16 cellular contexts compared by ENCODE assay signal in the genomic region with DNA sequence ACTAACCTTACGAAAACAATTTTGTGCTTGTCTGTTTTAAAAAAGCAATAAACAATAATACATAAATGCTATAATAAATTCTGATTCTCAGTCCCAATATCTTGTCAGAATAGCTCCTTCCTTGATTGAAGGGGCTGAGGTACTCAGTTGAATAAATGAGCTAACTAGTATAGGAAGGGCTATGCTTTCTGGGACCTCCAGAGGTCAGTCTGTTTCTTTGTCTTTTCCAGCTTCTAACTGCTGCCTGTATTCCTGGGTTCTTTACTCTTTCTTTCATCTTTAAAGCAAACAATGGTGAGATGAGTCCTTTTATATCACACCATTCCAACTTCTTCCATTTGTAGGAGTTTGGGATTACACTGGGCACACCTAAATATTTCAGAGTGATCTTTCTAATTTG.
A peak's percentile ranks its signal among the peaks of the same experiment; 100 is the strongest.
DNase-seq lines count a peak whose midpoint lies in the region; ATAC-seq, FAIRE-seq and TF ChIP-seq lines count a peak whose summit lies in the region.
"Had no signal": no experiment of that assay in that cellular context is flagged by ENCODE, and none has a peak within 500 bp of the region (broad histone marks: within the 10 kb centered on the region; RNA-seq: fewer than 3 reads in every experiment).

No MANE protein-coding gene starts in this region.

- H3K79me2 ChIP-seq in HCT116 (ENCODE audit: insufficient read depth, low read length) (no peaks in the 10 kb centered on the region), OCI-LY7 (ENCODE audit: insufficient read depth, low read depth, low read length) (no peaks in the 10 kb centered on the region)

- RAD21 ChIA-PET in HCT116 (lab: Charles Lee; ENCODE audit: low non-redundant PET in 1 of 2, low total read pairs in 2 of 2, uncharacterized antibody in 2 of 2, unreplicated experiment in 2 of 2) = interaction anchor here in 1 of 2 experiments (0.5 kb wide), 1 partner anchor 697 kb away, joined by 3 read pairs; no protein-coding TSS in a partner anchor

- peak; percentile 28; the same call in 1 of the 2 replicates for TF ChIP-seq RAD21 in HCT116 (IDR thresholded peaks at IDR 0.05; ENCODE audit: low read depth)

- H3K9me2 ChIP-seq in HCT116 (ENCODE audit: insufficient read depth) (no peaks in the 10 kb centered on the region), OCI-LY7 (ENCODE audit: insufficient read depth, low read length) (no peaks in the 10 kb centered on the region)

- FAIRE-seq in H54 (lab: Jason Lieb, UNC) = no peak

- no peaks in the 10 kb centered on the region for H3K36me3 ChIP-seq in HCT116 (ENCODE audit: control insufficient read depth in 1 of 2, insufficient read depth in 2 of 2, low read length in 2 of 2)
- no peaks in the 10 kb centered on the region for H3K36me3 ChIP-seq in OCI-LY7 (ENCODE audit: insufficient read depth, low read length)
- no peaks in the 10 kb centered on the region for H3K36me3 ChIP-seq in CD4-positive, alpha-beta memory T cell (ENCODE audit: insufficient read depth, low read length)
- H3K36me3 ChIP-seq: left ventricle myocardium inferior, suprapubic skin had no signal

- TF ChIP-seq POLR2A in HCT116 (IDR thresholded peaks at IDR 0.05; ENCODE audit: borderline replicate concordance, extremely low read depth, insufficient read depth, insufficient read length) (no peak), H54 (IDR thresholded peaks at IDR 0.05; ENCODE audit: low read depth, low read length) (no peak)

- intact Hi-C loops in HCT116 (cut with micrococcal nuclease) (no loop called here), OCI-LY7 (cut with micrococcal nuclease; ENCODE audit: unreplicated experiment) (no loop called here)
- intact Hi-C loops in CD4-positive, alpha-beta memory T cell (cut with micrococcal nuclease) = no loop called here

- no peak overlapping the region for H3K27ac Mint-ChIP-seq in CD4-positive, alpha-beta memory T cell
- H3K27ac Mint-ChIP-seq: CD14-positive monocyte, nephron had no signal

- H3K27ac ChIP-seq in HCT116 (ENCODE audit: low read depth, low read length) (no peak overlapping the region), OCI-LY7 (ENCODE audit: low read depth, low read length, poor library complexity, severe bottlenecking) (no peak overlapping the region)
- no peak overlapping the region for H3K27ac ChIP-seq in CD4-positive, alpha-beta memory T cell (ENCODE audit: low read depth, low read length)
- H3K27ac ChIP-seq: dorsolateral prefrontal cortex, left ventricle myocardium inferior, skin epidermis, suprapubic skin had no signal

- no peak overlapping the region for H3K4me3 Mint-ChIP-seq in CD4-positive, alpha-beta memory T cell
- H3K4me3 Mint-ChIP-seq: CD14-positive monocyte, nephron had no signal

- CTCF ChIA-PET in HCT116 (lab: Charles Lee) (interaction anchor here (0.9 to 1.0 kb wide), 2 partner anchors 116 to 714 kb away, joined by 3 to 10 read pairs; no protein-coding TSS in a partner anchor), OCI-LY7 (lab: Charles Lee; ENCODE audit: unreplicated experiment) (no interaction called here)
- CTCF ChIA-PET in CD4-positive, alpha-beta memory T cell (lab: Charles Lee; ENCODE audit: partially characterized antibody) = no interaction called here

- POLR2A ChIA-PET in HCT116 (lab: Charles Lee) = no interaction called here
- POLR2A ChIA-PET in OCI-LY7 (lab: Charles Lee) = no interaction called here
- POLR2A ChIA-PET in CD4-positive, alpha-beta memory T cell (lab: Charles Lee; ENCODE audit: partially characterized antibody) = no interaction called here

- no peaks in the 10 kb centered on the region for H3K4me1 ChIP-seq in HCT116 (ENCODE audit: control insufficient read depth in 1 of 2, insufficient read depth in 2 of 2, low read length in 2 of 2)
- H3K4me1 ChIP-seq in OCI-LY7 (ENCODE audit: insufficient read depth, low read length, poor library complexity, severe bottlenecking) = no peaks in the 10 kb centered on the region
- H3K4me1 ChIP-seq in CD4-positive, alpha-beta memory T cell (ENCODE audit: insufficient read depth, low read length) = no peaks in the 10 kb centered on the region
- H3K4me1 ChIP-seq: left ventricle myocardium inferior, suprapubic skin had no signal

- H3K27me3 Mint-ChIP-seq in CD4-positive, alpha-beta memory T cell = no peaks in the 10 kb centered on the region

- H3K9me3 ChIP-seq in HCT116 (ENCODE audit: control insufficient read depth in 1 of 2, insufficient read depth in 1 of 2, low read depth in 1 of 2, low read length in 2 of 2) (no peaks in the 10 kb centered on the region), OCI-LY7 (ENCODE audit: low read length) (no peaks in the 10 kb centered on the region)
- H3K9me3 ChIP-seq in CD4-positive, alpha-beta memory T cell (ENCODE audit: control insufficient read depth in 1 of 2, low read length in 2 of 2) = no peaks in the 10 kb centered on the region
- H3K9me3 ChIP-seq: left ventricle myocardium inferior had no signal

- H2AFZ ChIP-seq in HCT116 (ENCODE audit: low read depth, low read length, poor library complexity, severe bottlenecking) (no peak overlapping the region), OCI-LY7 (ENCODE audit: low read length) (no peak overlapping the region)

- peak; percentile 38 for DNase-seq in COR-L47 (lab: John Stamatoyannopoulos, UW)
- no peak for DNase-seq in HCT116 (ENCODE audit: low read depth, low spot score)
- no peak for DNase-seq in OCI-LY7 (ENCODE audit: low spot score)
- peak; percentile 16 for DNase-seq in epithelial cell of esophagus (ENCODE audit: low read depth)
- no peak for DNase-seq in CD4-positive, alpha-beta memory T cell
- DNase-seq in H54 (ENCODE audit: insufficient read length, low spot score) = no peak
- no peak for DNase-seq in activated gamma-delta T cell (lab: John Stamatoyannopoulos, UW)
- no peak for DNase-seq in NCI-H2227 treated with DMSO at 0.1 percent for 48 hours (lab: John Stamatoyannopoulos, UW)
- DNase-seq: amygdala, dorsolateral prefrontal cortex, left ventricle myocardium inferior, NCI-H2081 had no signal

- BruUV-seq in HCT116 (replicated peaks; lab: Mats Ljungman, UMichigan) (no TSS peak), OCI-LY7 (replicated peaks; lab: Mats Ljungman, UMichigan) (no TSS peak)

- no peaks in the 10 kb centered on the region for H3K36me3 Mint-ChIP-seq in CD4-positive, alpha-beta memory T cell
- H3K36me3 Mint-ChIP-seq: CD14-positive monocyte had no signal

- H3K9ac ChIP-seq in HCT116 (ENCODE audit: low read length) = no peak overlapping the region

- no peaks in the 10 kb centered on the region for H3K4me1 Mint-ChIP-seq in CD4-positive, alpha-beta memory T cell
- H3K4me1 Mint-ChIP-seq: CD14-positive monocyte, nephron had no signal

- peak in 1 of 3 experiments; percentile 33; a peak in 1 of 6 replicates for TF ChIP-seq CTCF in HCT116 (IDR thresholded peaks at IDR 0.05 in 2 of 3, conservative IDR thresholded peaks at IDR 0.05 in 1 of 3; ENCODE audit: borderline replicate concordance in 1 of 3, insufficient read depth in 1 of 3, low read depth in 2 of 3, low read length in 2 of 3)
- 0 out of 2 replicates have a peak, but pooled peaks have one; percentile 23 for TF ChIP-seq CTCF in OCI-LY7 (conservative IDR thresholded peaks at IDR 0.05; ENCODE audit: low read length)
- TF ChIP-seq CTCF in epithelial cell of esophagus (IDR thresholded peaks at IDR 0.05; ENCODE audit: insufficient read depth, low read depth, low read length, missing control alignments) = no peak

- H3K4me2 ChIP-seq in HCT116 (ENCODE audit: low read length) (no peak overlapping the region), OCI-LY7 (ENCODE audit: low read length) (no peak overlapping the region)

- H3K4me3 ChIP-seq in HCT116 (replicated peaks in 1 of 2; ENCODE audit: low read depth in 1 of 2, low read length in 2 of 2) (no peak overlapping the region), OCI-LY7 (ENCODE audit: low read depth, low read length, poor library complexity, severe bottlenecking) (no peak overlapping the region), epithelial cell of esophagus (ENCODE audit: low read length) (no peak overlapping the region)
- H3K4me3 ChIP-seq in CD4-positive, alpha-beta memory T cell (ENCODE audit: low read length in 2 of 2) = no peak overlapping the region
- H3K4me3 ChIP-seq: dorsolateral prefrontal cortex, left ventricle myocardium inferior, skin epidermis, suprapubic skin had no signal

- peak; percentile 60; the same call in 1 of the 2 replicates for ATAC-seq in HCT116

- peaks cover 0 to 5% (median 1%) of the 10 kb centered on the region in 8 donors for H3K9me3 Mint-ChIP-seq in CD4-positive, alpha-beta memory T cell
- H3K9me3 Mint-ChIP-seq: nephron had no signal

- H4K20me1 ChIP-seq in HCT116 (ENCODE audit: insufficient read depth) (no peaks in the 10 kb centered on the region), OCI-LY7 (ENCODE audit: insufficient read depth, low read length) (no peaks in the 10 kb centered on the region)

- no peaks in the 10 kb centered on the region for H3K27me3 ChIP-seq in HCT116 (ENCODE audit: insufficient read depth, low read length)
- H3K27me3 ChIP-seq in CD4-positive, alpha-beta memory T cell (ENCODE audit: insufficient read depth, low read length) = no peaks in the 10 kb centered on the region
- H3K27me3 ChIP-seq: dorsolateral prefrontal cortex, suprapubic skin had no signal

TF ChIP-seq in HCT116, 20 proteins besides CTCF, POLR2A, EP300 and RAD21:
- no peak for TF ChIP-seq SP1 (IDR thresholded peaks at IDR 0.05; ENCODE audit: low read depth)
- no peak for TF ChIP-seq EZH2 (IDR thresholded peaks at IDR 0.05)
- no peak for TF ChIP-seq EGR1 (IDR thresholded peaks at IDR 0.05; ENCODE audit: low read depth)
- TF ChIP-seq ELF1 (IDR thresholded peaks at IDR 0.05; ENCODE audit: borderline replicate concordance, low read depth) = no peak
- no peak for TF ChIP-seq ZNF274 (IDR thresholded peaks at IDR 0.05; ENCODE audit: low read depth, low read length)
- TF ChIP-seq YY1 (IDR thresholded peaks at IDR 0.05; ENCODE audit: extremely low read depth, insufficient replicate concordance, low read depth, low read length) = no peak

Comparison
In these comparisons a context has a peak if more than half of its experiments do, and no peak if none do; other contexts are left out.
1. DNase-seq: peak in COR-L47 (single experiment) and epithelial cell of esophagus (single experiment); none in HCT116 (single experiment), OCI-LY7 (single experiment), CD4-positive, alpha-beta memory T cell (0 of 5), H54 (single experiment), activated gamma-delta T cell (single experiment) and NCI-H2227 treated with DMSO at 0.1 percent for 48 hours (single experiment).